In genomic region chr2:158815650-158816049, GRCh38 we compare ENCODE assay signal across 13 cellular contexts.
A peak's percentile ranks its signal among the peaks of the same experiment; 100 is the strongest.
DNase-seq lines count a peak whose midpoint lies in the region; ATAC-seq and TF ChIP-seq lines count a peak whose summit lies in the region.
"Had no signal": no experiment of that assay in that cellular context is flagged by ENCODE, and none has a peak within 500 bp of the region (broad histone marks: within the 10 kb centered on the region; RNA-seq: fewer than 3 reads in every experiment).

No MANE protein-coding gene starts in this region.

- peak overlapping the region; percentile 17 to 50 (median 50) for H3K27ac Mint-ChIP-seq in nephron
- H3K27ac Mint-ChIP-seq: CD8-positive, alpha-beta memory T cell had no signal

- no peak for ATAC-seq in HG02840 (IDR thresholded peaks at IDR 0.05; ENCODE audit: low FRiP score, unreplicated experiment)
- ATAC-seq in HG02678 (IDR thresholded peaks at IDR 0.05; ENCODE audit: unreplicated experiment), result no peak

- peaks cover 78% of the 10 kb centered on the region for H3K4me1 Mint-ChIP-seq in nephron
- H3K4me1 Mint-ChIP-seq: CD8-positive, alpha-beta memory T cell had no signal

- H3K27me3 Mint-ChIP-seq in nephron (ENCODE audit: low read depth), result no peaks in the 10 kb centered on the region

- H3K36me3 Mint-ChIP-seq in nephron (ENCODE audit: low read depth), result no peaks in the 10 kb centered on the region
- H3K36me3 Mint-ChIP-seq: CD8-positive, alpha-beta memory T cell had no signal

- DNase-seq in DMS79 treated with DMSO at 0.1 percent for 48 hours (lab: John Stamatoyannopoulos, UW), result peak; percentile 86
- DNase-seq in DMS79 (lab: John Stamatoyannopoulos, UW), result no peak
- peak; percentile 24 for DNase-seq in NCI-H524 treated with DMSO at 0.1 percent for 48 hours (lab: John Stamatoyannopoulos, UW)
- DNase-seq in cerebellar nuclear complex (lab: John Stamatoyannopoulos, UW), result no peak
- DNase-seq: 8988T; AML-193; Caco-2; CD8-positive, alpha-beta memory T cell; DMS153; GF-D8 had no signal

- no peak overlapping the region for H3K4me3 Mint-ChIP-seq in nephron
- H3K4me3 Mint-ChIP-seq: CD8-positive, alpha-beta memory T cell had no signal

- no peaks in the 10 kb centered on the region for H3K9me3 Mint-ChIP-seq in nephron

- no peak for TF ChIP-seq CTCF in nephron (IDR thresholded peaks at IDR 0.05; ENCODE audit: unreplicated experiment in 3 of 3)

Comparison
In these comparisons a context has a peak if more than half of its experiments do, and no peak if none do; other contexts are left out.
1. DNase-seq: peak in DMS79 treated with DMSO at 0.1 percent for 48 hours (single experiment) and NCI-H524 treated with DMSO at 0.1 percent for 48 hours (single experiment); none in DMS79 (single experiment) and cerebellar nuclear complex (0 of 2).